In the genomic region with DNA sequence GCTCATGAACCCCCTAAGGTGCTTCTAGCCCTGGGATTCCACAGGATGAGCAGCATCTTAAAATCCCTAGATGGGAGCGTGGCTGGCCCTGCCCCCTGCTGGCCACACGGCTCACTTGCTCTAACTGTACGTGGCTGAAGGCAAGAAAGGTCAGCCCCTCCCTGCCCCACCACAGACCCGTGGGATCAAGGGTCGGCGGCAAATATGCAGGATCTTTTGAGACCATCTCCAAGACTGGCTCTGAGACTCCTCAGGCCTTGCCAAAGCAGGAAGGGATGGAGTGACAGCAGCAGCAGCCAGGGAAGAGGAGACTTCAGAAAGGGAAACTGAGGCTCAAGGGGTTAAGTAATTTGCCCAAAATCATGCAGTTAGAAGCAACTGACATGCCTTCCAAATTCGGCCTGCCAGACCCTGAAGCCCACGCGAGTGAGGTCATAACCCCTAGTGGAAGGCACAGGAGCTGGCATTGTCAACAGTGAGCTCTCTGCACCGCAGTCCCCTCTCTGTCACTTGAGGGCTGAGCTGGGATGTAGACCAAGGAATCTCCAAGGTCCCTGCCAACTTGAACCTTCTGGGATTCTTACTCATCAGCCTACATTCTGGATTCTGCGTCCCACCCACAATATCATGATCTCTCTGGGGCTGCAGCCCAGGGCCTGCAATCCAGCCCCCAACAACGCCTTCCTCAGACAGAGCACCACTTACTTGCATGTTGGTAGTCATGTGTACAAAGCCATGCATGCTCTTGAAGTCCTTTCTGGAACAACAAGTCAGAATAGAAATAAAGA, we compare ENCODE assay signal across 9 cellular contexts. TPM values are rescaled to one million over a fixed set of nuclear protein-coding genes. Genes with fewer than 3 reads are reported as not detected.
DNase-seq lines count a peak whose midpoint lies in the region; ATAC-seq and TF ChIP-seq lines count a peak whose summit lies in the region.
"Had no signal": no experiment of that assay in that cellular context is flagged by ENCODE, and none has a peak within 500 bp of the region (broad histone marks: within the 10 kb centered on the region; RNA-seq: fewer than 3 reads in every experiment).

No MANE protein-coding gene starts in this region.

- no peaks in the 10 kb centered on the region for H3K9me3 ChIP-seq in NT2/D1 (ENCODE audit: insufficient read depth, low read length)
- H3K9me3 ChIP-seq in naive thymus-derived CD4-positive, alpha-beta T cell (ENCODE audit: control insufficient read depth in 2 of 3, low read length in 3 of 3) = no peaks in the 10 kb centered on the region

- no peak overlapping the region for H3K4me3 ChIP-seq in NT2/D1 (ENCODE audit: insufficient read length, low read depth)
- H3K4me3 ChIP-seq in naive thymus-derived CD4-positive, alpha-beta T cell (ENCODE audit: low read length) = no peak overlapping the region

- peaks cover 26% of the 10 kb centered on the region for H3K4me1 ChIP-seq in NT2/D1 (ENCODE audit: insufficient read depth, insufficient read length)
- peaks cover 0 to 5% of the 10 kb centered on the region in 2 donors for H3K4me1 ChIP-seq in naive thymus-derived CD4-positive, alpha-beta T cell (ENCODE audit: control insufficient read depth in 2 of 2, insufficient read depth in 2 of 2, low read length in 2 of 2)

- H3K36me3 ChIP-seq in NT2/D1 (ENCODE audit: insufficient read depth, insufficient read length, low read length) = peaks cover 83% of the 10 kb centered on the region
- no peaks in the 10 kb centered on the region for H3K36me3 ChIP-seq in naive thymus-derived CD4-positive, alpha-beta T cell (ENCODE audit: control insufficient read depth in 2 of 3, insufficient read depth in 3 of 3, low read length in 3 of 3)

- peak overlapping the region in 2 of 10 donors; percentile 53 to 56 for H3K4me3 Mint-ChIP-seq in naive thymus-derived CD4-positive, alpha-beta T cell
- H3K4me3 Mint-ChIP-seq in stimulated activated naive CD8-positive, alpha-beta T cell treated with anti-CD3 and anti-CD28 coated beads, Interleukin-15, amount 100 ng/mL, for 72 hours = no peak overlapping the region

- H3K9ac ChIP-seq in NT2/D1 (ENCODE audit: insufficient read length, low read depth) = no peak overlapping the region

- peak; percentile 83 for DNase-seq in GM10248 (ENCODE audit: extremely low spot score)
- DNase-seq in NT2/D1 (ENCODE audit: low read depth, low spot score) = peak; percentile 89
- DNase-seq in activated T-cell treated with anti-CD3 and anti-CD28 coated beads for 1 hour (ENCODE audit: low read depth) = peak; percentile 55
- peak; percentile 78 to 89 for DNase-seq in erythroblast (lab: John Stamatoyannopoulos, UW)
- peak; percentile 29 to 66 (median 53) for DNase-seq in naive thymus-derived CD4-positive, alpha-beta T cell
- DNase-seq in stimulated activated naive CD8-positive, alpha-beta T cell treated with anti-CD3 and anti-CD28 coated beads, Interleukin-15, amount 100 ng/mL, for 72 hours = peak; percentile 66 to 69
- no peak for DNase-seq in cerebellar nuclear complex (lab: John Stamatoyannopoulos, UW)

- H3K27ac Mint-ChIP-seq in naive thymus-derived CD4-positive, alpha-beta T cell = peak overlapping the region in 3 of 9 donors; percentile 38 to 56 (median 44)
- H3K27ac Mint-ChIP-seq in stimulated activated naive CD8-positive, alpha-beta T cell treated with anti-CD3 and anti-CD28 coated beads, Interleukin-15, amount 100 ng/mL, for 72 hours = no peak overlapping the region

- H3K27me3 ChIP-seq in NT2/D1 (ENCODE audit: insufficient read depth, insufficient read length) = no peaks in the 10 kb centered on the region
- no peaks in the 10 kb centered on the region for H3K27me3 ChIP-seq in naive thymus-derived CD4-positive, alpha-beta T cell (ENCODE audit: control insufficient read depth in 2 of 2, insufficient read depth in 2 of 2, low read length in 2 of 2)

- intact Hi-C loops in naive thymus-derived CD4-positive, alpha-beta T cell (cut with micrococcal nuclease) = loop anchor here (1.0 to 10.0 kb wide), 9 partner anchors 14 to 344 kb away; partner anchors contain the start of gene PHF21A (in 1 of the 2)

- ATAC-seq in HG03045 (IDR thresholded peaks at IDR 0.05; ENCODE audit: unreplicated experiment) = peak; percentile 62
- ATAC-seq in naive thymus-derived CD4-positive, alpha-beta T cell = peak; percentile 78
- ATAC-seq in stimulated activated naive CD8-positive, alpha-beta T cell treated with anti-CD3 and anti-CD28 coated beads, Interleukin-15, amount 100 ng/mL, for 72 hours = peak; percentile 86

- peak; percentile 89 for TF ChIP-seq CTCF in GM10248 (IDR thresholded peaks at IDR 0.05; ENCODE audit: control extremely low read depth, extremely low read depth, low read depth, missing control alignments)

- peaks cover 10 to 23% (median 19%) of the 10 kb centered on the region in 7 donors for H3K4me1 Mint-ChIP-seq in naive thymus-derived CD4-positive, alpha-beta T cell
- peaks cover 28% of the 10 kb centered on the region for H3K4me1 Mint-ChIP-seq in stimulated activated naive CD8-positive, alpha-beta T cell treated with anti-CD3 and anti-CD28 coated beads, Interleukin-15, amount 100 ng/mL, for 72 hours

- no peaks in the 10 kb centered on the region for H3K9me3 Mint-ChIP-seq in naive thymus-derived CD4-positive, alpha-beta T cell
- H3K9me3 Mint-ChIP-seq in stimulated activated naive CD8-positive, alpha-beta T cell treated with anti-CD3 and anti-CD28 coated beads, Interleukin-15, amount 100 ng/mL, for 72 hours = no peaks in the 10 kb centered on the region

- no peaks in the 10 kb centered on the region for H3K36me3 Mint-ChIP-seq in naive thymus-derived CD4-positive, alpha-beta T cell

- CTCF ChIA-PET in GM10248 (lab: Yijun Ruan, JAX) = interaction anchor here (0.6 to 22.8 kb wide), 34 partner anchors 10 to 537 kb away, joined by 3 to 480 read pairs (median 5); partner anchors contain the start of gene CREB3L1
- CTCF ChIA-PET in naive thymus-derived CD4-positive, alpha-beta T cell (lab: Charles Lee) = interaction anchor here (0.7 to 6.5 kb wide), 16 partner anchors 9 to 69 kb away, joined by 3 to 49 read pairs (median 4); no protein-coding TSS in a partner anchor

- no peak overlapping the region for H3K27ac ChIP-seq in naive thymus-derived CD4-positive, alpha-beta T cell (ENCODE audit: low read depth, low read length)
- H3K27ac ChIP-seq: epithelial cell of prostate had no signal

- POLR2A ChIA-PET in GM10248 (lab: Yijun Ruan, JAX) = no interaction called here
- POLR2A ChIA-PET in naive thymus-derived CD4-positive, alpha-beta T cell (lab: Charles Lee) = interaction anchor here (0.8 to 1.3 kb wide), 4 partner anchors 10 to 188 kb away, joined by 3 read pairs; no protein-coding TSS in a partner anchor

- no peak for TF ChIP-seq POLR2A in erythroblast (IDR thresholded peaks at IDR 0.05; ENCODE audit: low read length)

- H3K27me3 Mint-ChIP-seq in naive thymus-derived CD4-positive, alpha-beta T cell = peaks cover 0 to 3% (median 0%) of the 10 kb centered on the region in 5 donors
- no peaks in the 10 kb centered on the region for H3K27me3 Mint-ChIP-seq in stimulated activated naive CD8-positive, alpha-beta T cell treated with anti-CD3 and anti-CD28 coated beads, Interleukin-15, amount 100 ng/mL, for 72 hours

RNA-seq across cellular contexts. Expression of gene CREB3L1, which starts 31.4 kb away (rescaled TPM):
- not detected for total RNA-seq in naive thymus-derived CD4-positive, alpha-beta T cell
- polyA plus RNA-seq in naive thymus-derived CD4-positive, alpha-beta T cell = not detected

RNA-seq across cellular contexts. Expression of gene DGKZ, which starts 38.4 kb away (rescaled TPM):
- 100 to 1,000 TPM; 146 to 291 (median 263) TPM for total RNA-seq in naive thymus-derived CD4-positive, alpha-beta T cell
- 10 to 100 TPM; 41.5 to 70.5 TPM for polyA plus RNA-seq in naive thymus-derived CD4-positive, alpha-beta T cell

Comparison
In these comparisons a context has a peak if more than half of its experiments do, and no peak if none do; other contexts are left out.
1. DNase-seq: peak in GM10248 (single experiment), NT2/D1 (single experiment), activated T-cell treated with anti-CD3 and anti-CD28 coated beads for 1 hour (single experiment), erythroblast (2 of 2), naive thymus-derived CD4-positive, alpha-beta T cell (9 of 9) and stimulated activated naive CD8-positive, alpha-beta T cell treated with anti-CD3 and anti-CD28 coated beads, Interleukin-15, amount 100 ng/mL, for 72 hours (2 of 2); none in cerebellar nuclear complex (0 of 2).
2. Peak in every context shown above with its lines, with median percentiles within 50 percentile points of each other: ATAC-seq.